1 cellular context compared by ENCODE assay signal in the genomic region with DNA sequence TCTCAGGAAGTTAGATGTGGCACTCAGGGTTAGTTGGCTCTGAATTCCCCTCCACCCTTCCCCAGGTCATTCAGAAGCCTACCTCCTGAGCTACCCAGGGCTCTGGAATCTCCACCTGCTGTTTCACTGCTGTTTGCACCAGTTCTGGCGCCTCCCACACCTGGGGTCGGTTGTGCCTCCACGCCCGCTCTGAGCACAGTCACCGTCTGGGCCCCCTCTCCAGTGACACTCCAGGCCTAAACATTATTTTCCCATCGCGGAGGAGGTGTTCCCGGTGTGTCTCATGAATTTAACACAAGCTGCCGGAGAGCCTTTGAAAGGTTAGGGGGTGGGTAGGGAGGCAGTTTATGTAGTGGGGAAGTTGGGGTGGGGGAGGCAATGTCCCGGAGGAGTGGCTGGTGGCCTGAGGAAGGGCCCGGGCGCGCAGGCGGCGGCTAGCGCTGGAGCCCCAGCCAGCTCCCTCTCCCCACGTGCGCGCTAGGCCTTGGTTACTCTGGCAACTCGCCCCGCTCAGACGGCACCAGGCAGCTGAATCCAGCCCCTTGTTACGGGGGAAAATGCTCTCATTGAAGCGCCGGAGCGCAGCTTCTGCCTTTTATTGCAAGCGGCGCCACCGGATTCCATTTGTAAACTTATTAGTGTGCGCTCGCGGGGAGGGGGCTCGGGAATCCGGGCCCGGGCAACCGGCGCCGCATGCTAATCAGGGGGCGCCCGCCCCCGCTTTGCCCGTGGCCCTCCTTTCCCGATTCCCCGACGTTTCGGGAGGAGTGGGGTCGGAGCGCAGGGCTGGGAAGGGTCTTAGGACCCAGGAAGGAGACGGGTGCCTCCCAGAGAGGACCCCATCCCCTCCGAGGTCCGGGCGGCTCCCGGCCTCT.
TF ChIP-seq lines count a peak whose summit lies in the region.

No MANE protein-coding gene starts in this region.

TF ChIP-seq in H1, 55 proteins besides CTCF, POLR2A, EP300 and RAD21:
- TF ChIP-seq SRF (IDR thresholded peaks at IDR 0.05; ENCODE audit: low read depth, low read length) (no peak), SIX5 (IDR thresholded peaks at IDR 0.05; ENCODE audit: low read depth, low read length) (no peak), ASH2L (IDR thresholded peaks at IDR 0.05; ENCODE audit: low read length) (peak; percentile 80), YY1 (IDR thresholded peaks at IDR 0.05; ENCODE audit: low read depth, low read length) (no peak), BCL11A (IDR thresholded peaks at IDR 0.05; ENCODE audit: low read depth in 2 of 2, low read length in 2 of 2) (no peak), MAFK (IDR thresholded peaks at IDR 0.05; ENCODE audit: low read depth, low read length) (no peak), EGR1 (IDR thresholded peaks at IDR 0.05; ENCODE audit: borderline replicate concordance, low read depth, low read length) (0 out of 2 replicates have a peak, but pooled peaks have one; percentile 56), SIRT6 (IDR thresholded peaks at IDR 0.05; ENCODE audit: low read length) (no peak), KDM5A (IDR thresholded peaks at IDR 0.05; ENCODE audit: low read length) (no peak), CEBPB (IDR thresholded peaks at IDR 0.05; ENCODE audit: low read depth, low read length) (no peak), SAP30 (IDR thresholded peaks at IDR 0.05; ENCODE audit: insufficient read depth, insufficient replicate concordance, low read length) (no peak), KDM1A (IDR thresholded peaks at IDR 0.05; ENCODE audit: borderline replicate concordance, low read length) (no peak), SIN3A (conservative IDR thresholded peaks at IDR 0.05 in 1 of 2, IDR thresholded peaks at IDR 0.05 in 1 of 2; ENCODE audit: low read depth in 1 of 2, low read length in 2 of 2) (no peak), RXRA (IDR thresholded peaks at IDR 0.05; ENCODE audit: insufficient read depth, low read depth, low read length) (no peak), GTF2F1 (IDR thresholded peaks at IDR 0.05; ENCODE audit: borderline replicate concordance, low read depth, low read length) (no peak), TAF7 (optimal IDR thresholded peaks at IDR 0.05; ENCODE audit: borderline replicate concordance, low read depth, low read length) (no peak), ZNF274 (IDR thresholded peaks at IDR 0.05; ENCODE audit: borderline replicate concordance, extremely low read depth, low read length) (no peak), TEAD4 (IDR thresholded peaks at IDR 0.05; ENCODE audit: low read depth, low read length) (peak; percentile 74; the same call in 1 of the 2 replicates), TCF12 (IDR thresholded peaks at IDR 0.05; ENCODE audit: low read depth, low read length) (no peak), POLR2AphosphoS5 (IDR thresholded peaks at IDR 0.05; ENCODE audit: low read depth, low read length) (no peak), TBP (IDR thresholded peaks at IDR 0.05; ENCODE audit: low read depth, low read length) (no peak), HDAC2 (IDR thresholded peaks at IDR 0.05; ENCODE audit: borderline replicate concordance in 1 of 2, low read depth in 2 of 2, low read length in 2 of 2) (peak in 1 of 2 experiments; percentile 48; a peak in 1 of 4 replicates), BACH1 (IDR thresholded peaks at IDR 0.05; ENCODE audit: low read length) (no peak), EZH2 (IDR thresholded peaks at IDR 0.05; ENCODE audit: low read depth, low read length, severe bottlenecking) (peak; percentile 64), CHD2 (IDR thresholded peaks at IDR 0.05; ENCODE audit: low read length) (no peak), GABPA (IDR thresholded peaks at IDR 0.05; ENCODE audit: borderline replicate concordance, insufficient read depth, low read length) (no peak), CBX8 (IDR thresholded peaks at IDR 0.05; ENCODE audit: borderline replicate concordance, low read depth, low read length) (no peak), TAF1 (IDR thresholded peaks at IDR 0.05; ENCODE audit: low read depth, low read length) (no peak), SP2 (IDR thresholded peaks at IDR 0.05; ENCODE audit: low read length) (no peak), CTBP2 (IDR thresholded peaks at IDR 0.05; ENCODE audit: borderline replicate concordance, insufficient read depth, insufficient read length, low read length) (no peak), NANOG (IDR thresholded peaks at IDR 0.05; ENCODE audit: insufficient read depth, low read depth, low read length, poor library complexity, severe bottlenecking) (no peak), FOSL1 (IDR thresholded peaks at IDR 0.05; ENCODE audit: insufficient read depth, low read depth, low read length) (no peak; the same call in 1 of the 2 replicates), SP4 (IDR thresholded peaks at IDR 0.05; ENCODE audit: low read length) (no peak), CREB1 (IDR thresholded peaks at IDR 0.05) (no peak), KDM4A (IDR thresholded peaks at IDR 0.05; ENCODE audit: low read depth, low read length, severe bottlenecking) (no peak), NRF1 (IDR thresholded peaks at IDR 0.05; ENCODE audit: low read depth, low read length) (no peak), JUN (IDR thresholded peaks at IDR 0.05; ENCODE audit: low read depth, low read length) (no peak), CBX5 (IDR thresholded peaks at IDR 0.05; ENCODE audit: low read depth, low read length) (no peak), HDAC6 (IDR thresholded peaks at IDR 0.05; ENCODE audit: low read depth, low read length) (no peak), RNF2 (IDR thresholded peaks at IDR 0.05; ENCODE audit: borderline replicate concordance, low read depth, low read length, missing control alignments, poor library complexity, severe bottlenecking) (no peak), SP1 (IDR thresholded peaks at IDR 0.05; ENCODE audit: low read depth, low read length) (no peak), SUZ12 (IDR thresholded peaks at IDR 0.05; ENCODE audit: low read length) (peak; percentile 62), JUND (IDR thresholded peaks at IDR 0.05; ENCODE audit: low read length) (no peak), PHF8 (conservative IDR thresholded peaks at IDR 0.05; ENCODE audit: low read depth, low read length) (0 out of 2 replicates have a peak, but pooled peaks have one; percentile 4), CHD1 (IDR thresholded peaks at IDR 0.05; ENCODE audit: low read depth, low read length) (no peak), RFX5 (IDR thresholded peaks at IDR 0.05; ENCODE audit: borderline replicate concordance, low read depth, low read length) (no peak), BRCA1 (IDR thresholded peaks at IDR 0.05; ENCODE audit: low read depth, low read length) (no peak), RBBP5 (IDR thresholded peaks at IDR 0.05; ENCODE audit: borderline replicate concordance, low read depth, low read length) (peak; percentile 75; the same call in 1 of the 2 replicates), POU5F1 (IDR thresholded peaks at IDR 0.05; ENCODE audit: low read depth, low read length) (no peak)
- TF ChIP-seq, protein P1, sequence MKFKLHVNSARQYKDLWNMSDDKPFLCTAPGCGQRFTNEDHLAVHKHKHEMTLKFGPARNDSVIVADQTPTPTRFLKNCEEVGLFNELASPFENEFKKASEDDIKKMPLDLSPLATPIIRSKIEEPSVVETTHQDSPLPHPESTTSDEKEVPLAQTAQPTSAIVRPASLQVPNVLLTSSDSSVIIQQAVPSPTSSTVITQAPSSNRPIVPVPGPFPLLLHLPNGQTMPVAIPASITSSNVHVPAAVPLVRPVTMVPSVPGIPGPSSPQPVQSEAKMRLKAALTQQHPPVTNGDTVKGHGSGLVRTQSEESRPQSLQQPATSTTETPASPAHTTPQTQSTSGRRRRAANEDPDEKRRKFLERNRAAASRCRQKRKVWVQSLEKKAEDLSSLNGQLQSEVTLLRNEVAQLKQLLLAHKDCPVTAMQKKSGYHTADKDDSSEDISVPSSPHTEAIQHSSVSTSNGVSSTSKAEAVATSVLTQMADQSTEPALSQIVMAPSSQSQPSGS (IDR thresholded peaks at IDR 0.05; ENCODE audit: low read length): no peak
- TF ChIP-seq, protein P2, sequence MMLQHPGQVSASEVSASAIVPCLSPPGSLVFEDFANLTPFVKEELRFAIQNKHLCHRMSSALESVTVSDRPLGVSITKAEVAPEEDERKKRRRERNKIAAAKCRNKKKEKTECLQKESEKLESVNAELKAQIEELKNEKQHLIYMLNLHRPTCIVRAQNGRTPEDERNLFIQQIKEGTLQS (IDR thresholded peaks at IDR 0.05; ENCODE audit: insufficient read depth, low read depth, low read length): no peak
- TF ChIP-seq, protein P3, sequence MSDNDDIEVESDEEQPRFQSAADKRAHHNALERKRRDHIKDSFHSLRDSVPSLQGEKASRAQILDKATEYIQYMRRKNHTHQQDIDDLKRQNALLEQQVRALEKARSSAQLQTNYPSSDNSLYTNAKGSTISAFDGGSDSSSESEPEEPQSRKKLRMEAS (IDR thresholded peaks at IDR 0.05): peak; percentile 92
- TF ChIP-seq, protein P4, sequence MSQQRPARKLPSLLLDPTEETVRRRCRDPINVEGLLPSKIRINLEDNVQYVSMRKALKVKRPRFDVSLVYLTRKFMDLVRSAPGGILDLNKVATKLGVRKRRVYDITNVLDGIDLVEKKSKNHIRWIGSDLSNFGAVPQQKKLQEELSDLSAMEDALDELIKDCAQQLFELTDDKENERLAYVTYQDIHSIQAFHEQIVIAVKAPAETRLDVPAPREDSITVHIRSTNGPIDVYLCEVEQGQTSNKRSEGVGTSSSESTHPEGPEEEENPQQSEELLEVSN (IDR thresholded peaks at IDR 0.05): peak; percentile 87
- TF ChIP-seq, protein P5, sequence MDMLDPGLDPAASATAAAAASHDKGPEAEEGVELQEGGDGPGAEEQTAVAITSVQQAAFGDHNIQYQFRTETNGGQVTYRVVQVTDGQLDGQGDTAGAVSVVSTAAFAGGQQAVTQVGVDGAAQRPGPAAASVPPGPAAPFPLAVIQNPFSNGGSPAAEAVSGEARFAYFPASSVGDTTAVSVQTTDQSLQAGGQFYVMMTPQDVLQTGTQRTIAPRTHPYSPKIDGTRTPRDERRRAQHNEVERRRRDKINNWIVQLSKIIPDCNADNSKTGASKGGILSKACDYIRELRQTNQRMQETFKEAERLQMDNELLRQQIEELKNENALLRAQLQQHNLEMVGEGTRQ (IDR thresholded peaks at IDR 0.05; ENCODE audit: low read length): no peak
- TF ChIP-seq, protein P6, sequence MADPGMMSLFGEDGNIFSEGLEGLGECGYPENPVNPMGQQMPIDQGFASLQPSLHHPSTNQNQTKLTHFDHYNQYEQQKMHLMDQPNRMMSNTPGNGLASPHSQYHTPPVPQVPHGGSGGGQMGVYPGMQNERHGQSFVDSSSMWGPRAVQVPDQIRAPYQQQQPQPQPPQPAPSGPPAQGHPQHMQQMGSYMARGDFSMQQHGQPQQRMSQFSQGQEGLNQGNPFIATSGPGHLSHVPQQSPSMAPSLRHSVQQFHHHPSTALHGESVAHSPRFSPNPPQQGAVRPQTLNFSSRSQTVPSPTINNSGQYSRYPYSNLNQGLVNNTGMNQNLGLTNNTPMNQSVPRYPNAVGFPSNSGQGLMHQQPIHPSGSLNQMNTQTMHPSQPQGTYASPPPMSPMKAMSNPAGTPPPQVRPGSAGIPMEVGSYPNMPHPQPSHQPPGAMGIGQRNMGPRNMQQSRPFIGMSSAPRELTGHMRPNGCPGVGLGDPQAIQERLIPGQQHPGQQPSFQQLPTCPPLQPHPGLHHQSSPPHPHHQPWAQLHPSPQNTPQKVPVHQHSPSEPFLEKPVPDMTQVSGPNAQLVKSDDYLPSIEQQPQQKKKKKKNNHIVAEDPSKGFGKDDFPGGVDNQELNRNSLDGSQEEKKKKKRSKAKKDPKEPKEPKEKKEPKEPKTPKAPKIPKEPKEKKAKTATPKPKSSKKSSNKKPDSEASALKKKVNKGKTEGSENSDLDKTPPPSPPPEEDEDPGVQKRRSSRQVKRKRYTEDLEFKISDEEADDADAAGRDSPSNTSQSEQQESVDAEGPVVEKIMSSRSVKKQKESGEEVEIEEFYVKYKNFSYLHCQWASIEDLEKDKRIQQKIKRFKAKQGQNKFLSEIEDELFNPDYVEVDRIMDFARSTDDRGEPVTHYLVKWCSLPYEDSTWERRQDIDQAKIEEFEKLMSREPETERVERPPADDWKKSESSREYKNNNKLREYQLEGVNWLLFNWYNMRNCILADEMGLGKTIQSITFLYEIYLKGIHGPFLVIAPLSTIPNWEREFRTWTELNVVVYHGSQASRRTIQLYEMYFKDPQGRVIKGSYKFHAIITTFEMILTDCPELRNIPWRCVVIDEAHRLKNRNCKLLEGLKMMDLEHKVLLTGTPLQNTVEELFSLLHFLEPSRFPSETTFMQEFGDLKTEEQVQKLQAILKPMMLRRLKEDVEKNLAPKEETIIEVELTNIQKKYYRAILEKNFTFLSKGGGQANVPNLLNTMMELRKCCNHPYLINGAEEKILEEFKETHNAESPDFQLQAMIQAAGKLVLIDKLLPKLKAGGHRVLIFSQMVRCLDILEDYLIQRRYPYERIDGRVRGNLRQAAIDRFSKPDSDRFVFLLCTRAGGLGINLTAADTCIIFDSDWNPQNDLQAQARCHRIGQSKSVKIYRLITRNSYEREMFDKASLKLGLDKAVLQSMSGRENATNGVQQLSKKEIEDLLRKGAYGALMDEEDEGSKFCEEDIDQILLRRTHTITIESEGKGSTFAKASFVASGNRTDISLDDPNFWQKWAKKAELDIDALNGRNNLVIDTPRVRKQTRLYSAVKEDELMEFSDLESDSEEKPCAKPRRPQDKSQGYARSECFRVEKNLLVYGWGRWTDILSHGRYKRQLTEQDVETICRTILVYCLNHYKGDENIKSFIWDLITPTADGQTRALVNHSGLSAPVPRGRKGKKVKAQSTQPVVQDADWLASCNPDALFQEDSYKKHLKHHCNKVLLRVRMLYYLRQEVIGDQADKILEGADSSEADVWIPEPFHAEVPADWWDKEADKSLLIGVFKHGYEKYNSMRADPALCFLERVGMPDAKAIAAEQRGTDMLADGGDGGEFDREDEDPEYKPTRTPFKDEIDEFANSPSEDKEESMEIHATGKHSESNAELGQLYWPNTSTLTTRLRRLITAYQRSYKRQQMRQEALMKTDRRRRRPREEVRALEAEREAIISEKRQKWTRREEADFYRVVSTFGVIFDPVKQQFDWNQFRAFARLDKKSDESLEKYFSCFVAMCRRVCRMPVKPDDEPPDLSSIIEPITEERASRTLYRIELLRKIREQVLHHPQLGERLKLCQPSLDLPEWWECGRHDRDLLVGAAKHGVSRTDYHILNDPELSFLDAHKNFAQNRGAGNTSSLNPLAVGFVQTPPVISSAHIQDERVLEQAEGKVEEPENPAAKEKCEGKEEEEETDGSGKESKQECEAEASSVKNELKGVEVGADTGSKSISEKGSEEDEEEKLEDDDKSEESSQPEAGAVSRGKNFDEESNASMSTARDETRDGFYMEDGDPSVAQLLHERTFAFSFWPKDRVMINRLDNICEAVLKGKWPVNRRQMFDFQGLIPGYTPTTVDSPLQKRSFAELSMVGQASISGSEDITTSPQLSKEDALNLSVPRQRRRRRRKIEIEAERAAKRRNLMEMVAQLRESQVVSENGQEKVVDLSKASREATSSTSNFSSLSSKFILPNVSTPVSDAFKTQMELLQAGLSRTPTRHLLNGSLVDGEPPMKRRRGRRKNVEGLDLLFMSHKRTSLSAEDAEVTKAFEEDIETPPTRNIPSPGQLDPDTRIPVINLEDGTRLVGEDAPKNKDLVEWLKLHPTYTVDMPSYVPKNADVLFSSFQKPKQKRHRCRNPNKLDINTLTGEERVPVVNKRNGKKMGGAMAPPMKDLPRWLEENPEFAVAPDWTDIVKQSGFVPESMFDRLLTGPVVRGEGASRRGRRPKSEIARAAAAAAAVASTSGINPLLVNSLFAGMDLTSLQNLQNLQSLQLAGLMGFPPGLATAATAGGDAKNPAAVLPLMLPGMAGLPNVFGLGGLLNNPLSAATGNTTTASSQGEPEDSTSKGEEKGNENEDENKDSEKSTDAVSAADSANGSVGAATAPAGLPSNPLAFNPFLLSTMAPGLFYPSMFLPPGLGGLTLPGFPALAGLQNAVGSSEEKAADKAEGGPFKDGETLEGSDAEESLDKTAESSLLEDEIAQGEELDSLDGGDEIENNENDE (IDR thresholded peaks at IDR 0.05; ENCODE audit: insufficient replicate concordance, low read length): no peak
